12 cellular contexts compared by ENCODE assay signal in genomic region chr17:69761767-69762321, GRCh38.
DNase-seq lines count a peak whose midpoint lies in the region; ATAC-seq and TF ChIP-seq lines count a peak whose summit lies in the region.
"Had no signal": no experiment of that assay in that cellular context is flagged by ENCODE, and none has a peak within 500 bp of the region (broad histone marks: within the 10 kb centered on the region; RNA-seq: fewer than 3 reads in every experiment).

No MANE protein-coding gene starts in this region.

- H3K4me1 Mint-ChIP-seq in dendritic cell treated with granulocyte-macrophage colony-stimulating factor and Interleukin-4, amounts not matched to agents 40 ng/mL and 50 ng/mL, for 4 days (ENCODE audit: low read depth), result peaks cover 21% of the 10 kb centered on the region
- H3K4me1 Mint-ChIP-seq: CD8-positive, alpha-beta memory T cell had no signal

- TF ChIP-seq EP300 in Ishikawa (IDR thresholded peaks at IDR 0.05; ENCODE audit: borderline replicate concordance), result no peak

- H3K27ac ChIP-seq in lung (ENCODE audit: low read depth in 1 of 2, low read length in 1 of 2) (no peak overlapping the region), vagina (no peak overlapping the region)
- H3K27ac ChIP-seq: spleen had no signal

- no peak for TF ChIP-seq POLR2A in vagina (IDR thresholded peaks at IDR 0.05)

- peaks cover 0 to 2% of the 10 kb centered on the region in 2 donors for H3K9me3 ChIP-seq in lung (ENCODE audit: control insufficient read depth in 2 of 2, insufficient read depth in 1 of 2, low read length in 1 of 2)
- no peaks in the 10 kb centered on the region for H3K9me3 ChIP-seq in vagina
- H3K9me3 ChIP-seq: spleen had no signal

- H3K27me3 Mint-ChIP-seq in dendritic cell treated with granulocyte-macrophage colony-stimulating factor and Interleukin-4, amounts not matched to agents 40 ng/mL and 50 ng/mL, for 4 days, result peaks cover 4% of the 10 kb centered on the region

- 55 to 71% methylated on average over 4 of the region's 4 CpGs for WGBS in lung, 2 donors

- no peaks in the 10 kb centered on the region for H3K36me3 Mint-ChIP-seq in dendritic cell treated with granulocyte-macrophage colony-stimulating factor and Interleukin-4, amounts not matched to agents 40 ng/mL and 50 ng/mL, for 4 days (ENCODE audit: low read depth)
- H3K36me3 Mint-ChIP-seq: activated naive CD4-positive, alpha-beta T cell treated with anti-CD3 and anti-CD28 coated beads, Interleukin-2, amount 50 U/mL, for 72 hours; CD8-positive, alpha-beta memory T cell had no signal

- intact Hi-C loops in dendritic cell treated with granulocyte-macrophage colony-stimulating factor and Interleukin-4, amounts not matched to agents 40 ng/mL and 50 ng/mL, for 4 days (cut with micrococcal nuclease), result no loop called here
- intact Hi-C loops in vagina (cut with DNase I), result no loop called here

- H3K4me1 ChIP-seq in lung (ENCODE audit: control insufficient read depth in 2 of 2, insufficient read depth in 2 of 2, low read length in 2 of 2) (peaks cover 0 to 2% of the 10 kb centered on the region in 2 donors), vagina (peaks cover 22% of the 10 kb centered on the region)
- H3K4me1 ChIP-seq: spleen had no signal

- no peak overlapping the region for H3K4me3 ChIP-seq in AG10803 (ENCODE audit: low read length)
- no peak overlapping the region for H3K4me3 ChIP-seq in lung
- no peak overlapping the region for H3K4me3 ChIP-seq in vagina
- H3K4me3 ChIP-seq: spleen had no signal

- TF ChIP-seq CTCF in AG10803 (conservative IDR thresholded peaks at IDR 0.05; ENCODE audit: low read length) (peak; percentile 18), lung (IDR thresholded peaks at IDR 0.05; ENCODE audit: control extremely low read depth, extremely low read depth) (no peak), vagina (IDR thresholded peaks at IDR 0.05) (no peak)

- TF ChIP-seq RAD21 in Ishikawa (IDR thresholded peaks at IDR 0.05; ENCODE audit: low read depth), result no peak

- peak; percentile 67 for ATAC-seq in lung (ENCODE audit: insufficient read depth, low FRiP score)
- no peak for ATAC-seq in GM21360 (IDR thresholded peaks at IDR 0.05; ENCODE audit: unreplicated experiment)
- ATAC-seq: activated naive CD4-positive, alpha-beta T cell treated with anti-CD3 and anti-CD28 coated beads, Interleukin-2, amount 50 U/mL, for 72 hours; left colon had no signal

- peak overlapping the region; percentile 8 for H3K27ac Mint-ChIP-seq in dendritic cell treated with granulocyte-macrophage colony-stimulating factor and Interleukin-4, amounts not matched to agents 40 ng/mL and 50 ng/mL, for 4 days
- H3K27ac Mint-ChIP-seq: activated naive CD4-positive, alpha-beta T cell treated with anti-CD3 and anti-CD28 coated beads, Interleukin-2, amount 50 U/mL, for 72 hours; CD8-positive, alpha-beta memory T cell had no signal

- H3K4me3 Mint-ChIP-seq in dendritic cell treated with granulocyte-macrophage colony-stimulating factor and Interleukin-4, amounts not matched to agents 40 ng/mL and 50 ng/mL, for 4 days, result no peak overlapping the region
- H3K4me3 Mint-ChIP-seq: CD8-positive, alpha-beta memory T cell had no signal

- DNase-seq in AG10803 (ENCODE audit: low read depth) (peak; percentile 99), lung (ENCODE audit: low spot score) (no peak), middle frontal gyrus (ENCODE audit: extremely low spot score, low spot score) (no peak), SHP77 (lab: John Stamatoyannopoulos, UW) (no peak), vagina (ENCODE audit: extremely low spot score in 2 of 2) (no peak)
- DNase-seq: CD8-positive, alpha-beta memory T cell; left colon; spleen had no signal

- no peaks in the 10 kb centered on the region for H3K27me3 ChIP-seq in lung (ENCODE audit: control insufficient read depth, insufficient read depth)
- no peaks in the 10 kb centered on the region for H3K27me3 ChIP-seq in vagina

- no peaks in the 10 kb centered on the region for H3K36me3 ChIP-seq in lung (ENCODE audit: control insufficient read depth in 2 of 2, insufficient read depth in 2 of 2, low read length in 2 of 2)
- no peaks in the 10 kb centered on the region for H3K36me3 ChIP-seq in vagina
- H3K36me3 ChIP-seq: spleen had no signal

- peaks cover 9% of the 10 kb centered on the region for H3K9me3 Mint-ChIP-seq in dendritic cell treated with granulocyte-macrophage colony-stimulating factor and Interleukin-4, amounts not matched to agents 40 ng/mL and 50 ng/mL, for 4 days

TF ChIP-seq in Ishikawa, 13 proteins besides CTCF, POLR2A, EP300 and RAD21:
- TF ChIP-seq FOXM1 (IDR thresholded peaks at IDR 0.05; ENCODE audit: borderline replicate concordance, low read depth), result no peak
- peak; percentile 27; the same call in 1 of the 2 replicates for TF ChIP-seq TEAD4 (IDR thresholded peaks at IDR 0.05)
